ENCODE assay signal across 5 cellular contexts in the genomic region with DNA sequence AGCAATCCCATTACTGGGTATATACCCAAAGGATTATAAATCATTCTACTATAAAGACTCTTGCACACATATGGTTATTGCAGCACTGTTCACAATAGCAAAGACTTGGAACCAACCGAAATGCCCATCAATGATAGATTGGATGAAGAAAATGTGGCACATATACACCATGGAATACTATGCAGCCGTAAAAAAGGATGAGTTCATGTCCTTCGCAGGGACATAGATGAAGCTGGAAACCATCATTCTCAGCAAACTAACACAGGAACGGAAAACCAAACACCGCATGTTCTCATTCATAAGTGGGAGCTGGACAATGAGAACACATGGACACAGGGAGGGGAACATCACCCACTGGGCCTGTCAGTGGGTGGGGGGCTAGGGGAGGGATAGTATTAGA. TPM values are rescaled to one million over a fixed set of nuclear protein-coding genes. Genes with fewer than 3 reads are reported as not detected.
"Had no signal": no experiment of that assay in that cellular context is flagged by ENCODE, and none has a peak within 500 bp of the region (broad histone marks: within the 10 kb centered on the region; RNA-seq: fewer than 3 reads in every experiment).

No MANE protein-coding gene starts in this region.

RNA-seq across cellular contexts. Expression of a gene that starts 2.9 kb away (rescaled TPM):
- total RNA-seq: HepG2, HT-29, HT1080, IMR-90 had no signal
- polyA plus RNA-seq: HepG2, IgD-negative memory B cell, IMR-90 had no signal

RNA-seq across cellular contexts. Expression of a gene that starts 18.4 kb away (rescaled TPM):
- total RNA-seq: HepG2, HT-29, HT1080, IMR-90 had no signal
- polyA plus RNA-seq: HepG2, IgD-negative memory B cell, IMR-90 had no signal

RNA-seq across cellular contexts. Expression of a gene that starts 57.3 kb away (rescaled TPM):
- total RNA-seq: HepG2, HT-29, HT1080, IMR-90 had no signal
- polyA plus RNA-seq: HepG2, IgD-negative memory B cell, IMR-90 had no signal
